Comparison of ENCODE assay signal across 8 cellular contexts in the genomic region with DNA sequence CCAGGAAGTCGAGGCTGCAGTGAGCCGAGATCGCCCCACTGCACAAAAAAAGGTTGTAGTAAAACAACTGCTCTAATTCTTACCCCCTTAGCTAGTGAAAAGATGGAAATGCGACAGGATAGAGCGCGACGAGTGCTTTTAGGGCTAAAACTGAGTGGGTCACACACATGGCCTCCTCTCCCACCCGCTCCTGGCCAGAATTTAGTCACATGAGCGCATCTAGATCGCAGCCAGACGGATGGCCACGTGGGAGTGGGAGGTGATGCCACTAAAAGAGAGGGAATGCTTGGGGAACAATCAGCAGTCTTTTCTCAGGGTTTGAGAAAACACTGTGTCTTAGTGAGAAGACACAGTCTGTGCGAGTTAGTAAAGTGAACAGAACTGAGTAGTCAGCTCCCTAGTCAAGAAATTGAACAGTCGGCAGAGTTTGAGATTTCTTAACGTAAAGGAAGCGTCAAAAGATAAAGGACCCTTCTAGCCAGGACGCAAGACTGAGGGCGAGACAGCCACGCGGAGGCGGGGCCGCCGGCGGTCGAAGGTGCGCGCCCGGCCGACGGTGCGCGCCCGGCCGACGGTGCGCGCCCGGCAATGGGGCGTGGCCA. TPM values are rescaled to one million over a fixed set of nuclear protein-coding genes. Genes with fewer than 3 reads are reported as not detected.
DNase-seq lines count a peak whose midpoint lies in the region; TF ChIP-seq lines count a peak whose summit lies in the region.

No MANE protein-coding gene starts in this region.

- POLR2A ChIA-PET in activated CD4-positive, alpha-beta memory T cell treated with anti-CD3 and anti-CD28 coated beads for 36 hours (lab: Charles Lee) = interaction anchor here (1.0 to 2.0 kb wide), 5 partner anchors 57 to 179 kb away, joined by 3 to 6 read pairs (median 5); partner anchors contain the start of gene PPP1R16B

- H3K9me3 ChIP-seq in iPS-18c (ENCODE audit: control insufficient read depth, insufficient read depth, low read length) = no peaks in the 10 kb centered on the region
- H3K9me3 ChIP-seq in testis = no peaks in the 10 kb centered on the region

- DNase-seq in T-helper 2 cell treated with Interferon-gamma antibody and Interleukin-4, amounts not matched to agents 5 μg/mL and 100 μg/mL, for 36 hours (ENCODE audit: low spot score) = no peak
- DNase-seq in T-helper 2 cell (no peak), testis (no peak), NCI-H226 (no peak), cerebellum (ENCODE audit: low spot score) (no peak)
- DNase-seq in activated CD4-positive, alpha-beta memory T cell treated with anti-CD3 and anti-CD28 coated beads for 36 hours = no peak
- DNase-seq in stimulated activated CD4-positive, alpha-beta T cell treated with anti-CD3 and anti-CD28 coated beads, Interleukin-12 subunit alpha, Interleukin-12 subunit beta, amount 100 ng/mL, for 4 hours = no peak

- no peak for TF ChIP-seq CTCF in testis (IDR thresholded peaks at IDR 0.05)

- H3K27ac Mint-ChIP-seq in T-helper 2 cell treated with Interferon-gamma antibody and Interleukin-4, amounts not matched to agents 5 μg/mL and 100 μg/mL, for 36 hours = peak overlapping the region; percentile 99
- H3K27ac Mint-ChIP-seq in activated CD4-positive, alpha-beta memory T cell treated with anti-CD3 and anti-CD28 coated beads for 36 hours = peak overlapping the region; percentile 92

- intact Hi-C loops in activated CD4-positive, alpha-beta memory T cell treated with anti-CD3 and anti-CD28 coated beads for 36 hours (cut with micrococcal nuclease) = loop anchor here (1.0 to 5.0 kb wide), 5 partner anchors 16 to 145 kb away; partner anchors contain the start of gene PPP1R16B
- intact Hi-C loops in testis (cut with DNase I; ENCODE audit: low total_unique reads) = no loop called here

- H3K4me3 ChIP-seq in iPS-18c (ENCODE audit: insufficient read depth, low read depth, low read length) (peak overlapping the region; percentile 73; the same call in 1 of the 2 replicates), testis (peak overlapping the region; percentile 91 to 93)

- WGBS in testis, 2 donors = 6 to 8% methylated on average over 32 to 39 of the region's 39 CpGs

- H3K4me3 Mint-ChIP-seq in T-helper 2 cell treated with Interferon-gamma antibody and Interleukin-4, amounts not matched to agents 5 μg/mL and 100 μg/mL, for 36 hours = peak overlapping the region; percentile 60
- peak overlapping the region; percentile 91 for H3K4me3 Mint-ChIP-seq in activated CD4-positive, alpha-beta memory T cell treated with anti-CD3 and anti-CD28 coated beads for 36 hours

- peak overlapping the region; percentile 93 to 97 for H3K27ac ChIP-seq in testis

- H3K36me3 ChIP-seq in testis (ENCODE audit: low read depth, missing control alignments) = no peaks in the 10 kb centered on the region

- peaks cover 20% of the 10 kb centered on the region for H3K4me1 Mint-ChIP-seq in T-helper 2 cell treated with Interferon-gamma antibody and Interleukin-4, amounts not matched to agents 5 μg/mL and 100 μg/mL, for 36 hours (ENCODE audit: low read depth)
- peaks cover 26% of the 10 kb centered on the region for H3K4me1 Mint-ChIP-seq in activated CD4-positive, alpha-beta memory T cell treated with anti-CD3 and anti-CD28 coated beads for 36 hours (ENCODE audit: low read depth)

- CTCF ChIA-PET in activated CD4-positive, alpha-beta memory T cell treated with anti-CD3 and anti-CD28 coated beads for 36 hours (lab: Charles Lee) = interaction anchor here (1.0 to 7.4 kb wide), 7 partner anchors 17 to 145 kb away, joined by 3 to 85 read pairs (median 5); no protein-coding TSS in a partner anchor

- H3K9me3 Mint-ChIP-seq in T-helper 2 cell treated with Interferon-gamma antibody and Interleukin-4, amounts not matched to agents 5 μg/mL and 100 μg/mL, for 36 hours = no peaks in the 10 kb centered on the region
- no peaks in the 10 kb centered on the region for H3K9me3 Mint-ChIP-seq in activated CD4-positive, alpha-beta memory T cell treated with anti-CD3 and anti-CD28 coated beads for 36 hours

- H3K27me3 ChIP-seq in testis = no peaks in the 10 kb centered on the region

- peaks cover 10% of the 10 kb centered on the region for H3K27me3 Mint-ChIP-seq in T-helper 2 cell treated with Interferon-gamma antibody and Interleukin-4, amounts not matched to agents 5 μg/mL and 100 μg/mL, for 36 hours (ENCODE audit: low read depth)
- peaks cover 7% of the 10 kb centered on the region for H3K27me3 Mint-ChIP-seq in activated CD4-positive, alpha-beta memory T cell treated with anti-CD3 and anti-CD28 coated beads for 36 hours

- peaks cover 4% of the 10 kb centered on the region for H3K4me1 ChIP-seq in testis

- H3K36me3 Mint-ChIP-seq in T-helper 2 cell treated with Interferon-gamma antibody and Interleukin-4, amounts not matched to agents 5 μg/mL and 100 μg/mL, for 36 hours (ENCODE audit: low read depth) = peaks cover 13% of the 10 kb centered on the region
- peaks cover 9% of the 10 kb centered on the region for H3K36me3 Mint-ChIP-seq in activated CD4-positive, alpha-beta memory T cell treated with anti-CD3 and anti-CD28 coated beads for 36 hours

- TF ChIP-seq POLR2A in testis (IDR thresholded peaks at IDR 0.05) = no peak

RNA-seq across cellular contexts. Expression of gene ACTR5, which starts 0.7 kb away (rescaled TPM):
- 10 to 100 TPM; 11.0 TPM for total RNA-seq in activated CD4-positive, alpha-beta memory T cell treated with anti-CD3 and anti-CD28 coated beads for 36 hours
- total RNA-seq in testis (10 to 100 TPM; 22.7 to 26.9 TPM), cerebellum (10.6 TPM)
- 18.9 TPM for polyA plus RNA-seq in testis (ENCODE audit: insufficient read depth, low read depth, low replicate concordance)

RNA-seq across cellular contexts. Expression of gene SLC32A1, which starts 23.3 kb away (rescaled TPM):
- total RNA-seq in activated CD4-positive, alpha-beta memory T cell treated with anti-CD3 and anti-CD28 coated beads for 36 hours = not detected
- total RNA-seq in testis (under 1 TPM; 0.25 to 0.55 TPM), cerebellum (13.7 TPM)
- 0.96 TPM for polyA plus RNA-seq in testis (ENCODE audit: insufficient read depth, low read depth, low replicate concordance)

RNA-seq across cellular contexts. Expression of gene PPP1R16B, which starts 57.9 kb away (rescaled TPM):
- total RNA-seq in activated CD4-positive, alpha-beta memory T cell treated with anti-CD3 and anti-CD28 coated beads for 36 hours = 100 to 1,000 TPM; 111 to 114 TPM
- total RNA-seq in testis = 1 to 10 TPM; 1.2 to 1.3 TPM
- 3.7 TPM for polyA plus RNA-seq in testis (ENCODE audit: insufficient read depth, low read depth, low replicate concordance)
- total RNA-seq in cerebellum = 13.0 TPM
